25 cellular contexts compared by ENCODE assay signal in genomic region chr10:65675236-65675635, GRCh38.
"Had no signal": no experiment of that assay in that cellular context is flagged by ENCODE, and none has a peak within 500 bp of the region (broad histone marks: within the 10 kb centered on the region; RNA-seq: fewer than 3 reads in every experiment).

No MANE protein-coding gene starts in this region.

- DNase-seq: activated B cell treated with CpG ODN at 0.5 μM for 24 hours; activated CD4-positive, alpha-beta T cell treated with anti-CD3 and anti-CD28 coated beads, Interleukin-2, amount 50 U/mL, for 1 hour; activated CD8-positive, alpha-beta T cell treated with anti-CD3 and anti-CD28 coated beads for 36 hours; activated gamma-delta T cell treated with Interleukin-2 at 50 U/mL for 16 hours; activated naive CD4-positive, alpha-beta T cell treated with anti-CD3 and anti-CD28 coated beads, Interleukin-2, amount 50 U/mL, for 16 hours; activated T-cell treated with anti-CD3 and anti-CD28 coated beads, Interleukin-2, amount 50 U/mL, for 4 hours; amniotic stem cell; brain microvascular endothelial cell; foreskin keratinocyte; heart left ventricle; left lung; naive B cell; ovary; retina; sigmoid colon; stimulated activated CD4-positive, alpha-beta T cell treated with anti-CD3 and anti-CD28 coated beads, Interleukin-15, amount 100 ng/mL, for 24 hours; stimulated activated CD4-positive, alpha-beta T cell treated with anti-CD3 and anti-CD28 coated beads, Interleukin-2, amount 100 ng/mL, for 24 hours; stimulated activated naive CD4-positive, alpha-beta T cell; tibial artery had no signal

- ATAC-seq: activated CD8-positive, alpha-beta T cell treated with anti-CD3 and anti-CD28 coated beads for 36 hours; activated T-cell treated with anti-CD3 and anti-CD28 coated beads, Interleukin-2, amount 50 U/mL, for 4 hours; activated T-helper 17 cell treated with anti-CD3 and anti-CD28 coated beads, Interleukin-2, amount 50 U/mL, for 72 hours; foreskin keratinocyte; heart left ventricle; left lung had no signal

- H3K4me3 ChIP-seq: esophagus muscularis mucosa, heart left ventricle, left lung, ovary, prostate gland, sigmoid colon, smooth muscle cell, suprapubic skin, tibial artery had no signal

- H3K36me3 ChIP-seq: brain microvascular endothelial cell, esophagus muscularis mucosa, heart left ventricle, left lung, ovary, prostate gland, sigmoid colon, suprapubic skin, tibial artery had no signal

- H3K9me3 ChIP-seq: esophagus muscularis mucosa, heart left ventricle, ovary, prostate gland, sigmoid colon, suprapubic skin, tibial artery had no signal

- H3K4me1 ChIP-seq: esophagus muscularis mucosa, foreskin keratinocyte, heart left ventricle, left lung, prostate gland, sigmoid colon, suprapubic skin, tibial artery had no signal

- H3K27me3 ChIP-seq: brain microvascular endothelial cell, esophagus muscularis mucosa, foreskin keratinocyte, heart left ventricle, left lung, ovary, sigmoid colon, suprapubic skin, tibial artery had no signal

- H3K27ac ChIP-seq: brain microvascular endothelial cell, esophagus muscularis mucosa, foreskin keratinocyte, heart left ventricle, left lung, ovary, prostate gland, sigmoid colon, suprapubic skin, tibial artery had no signal

- FAIRE-seq: astrocyte had no signal
